18 cellular contexts compared by ENCODE assay signal in genomic region chr3:55658297-55659022, GRCh38.
DNase-seq lines count a peak whose midpoint lies in the region; ATAC-seq, FAIRE-seq and TF ChIP-seq lines count a peak whose summit lies in the region.
"Had no signal": no experiment of that assay in that cellular context is flagged by ENCODE, and none has a peak within 500 bp of the region (broad histone marks: within the 10 kb centered on the region; RNA-seq: fewer than 3 reads in every experiment).

No MANE protein-coding gene starts in this region.

- POLR2A ChIA-PET in WTC11 (lab: Charles Lee) (no interaction called here), RWPE1 (lab: Yijun Ruan, JAX; ENCODE audit: low non-redundant PET) (no interaction called here)
- POLR2A ChIA-PET in CD4-positive, alpha-beta memory T cell (lab: Charles Lee; ENCODE audit: partially characterized antibody): no interaction called here

- DNase-seq in GM12865 (ENCODE audit: low read depth) (peak; percentile 80), GM19239 (ENCODE audit: insufficient read length, low spot score) (no peak), WTC11 (ENCODE audit: low spot score) (no peak), cerebellum (ENCODE audit: low spot score) (no peak), RWPE1 (ENCODE audit: low spot score) (no peak)
- DNase-seq in CD4-positive, alpha-beta memory T cell: no peak
- DNase-seq: activated CD8-positive, alpha-beta T cell treated with anti-CD3 and anti-CD28 coated beads for 36 hours; GOT3; natural killer cell; NCI-H69; stimulated activated CD4-positive, alpha-beta T cell treated with anti-CD3 and anti-CD28 coated beads, Interleukin-2, amount 100 ng/mL, for 24 hours; upper lobe of left lung had no signal

- H3K27ac Mint-ChIP-seq in WTC11: peak overlapping the region; percentile 67
- peak overlapping the region in 1 of 7 donors; percentile 13 for H3K27ac Mint-ChIP-seq in CD4-positive, alpha-beta memory T cell
- H3K27ac Mint-ChIP-seq: activated CD8-positive, alpha-beta T cell treated with anti-CD3 and anti-CD28 coated beads for 36 hours; activated T-helper 17 cell treated with anti-CD3 and anti-CD28 coated beads, Interleukin-2, amount 50 U/mL, for 72 hours; dendritic cell treated with granulocyte-macrophage colony-stimulating factor and Interleukin-4, amounts not matched to agents 40 ng/mL and 50 ng/mL, for 4 days; natural killer cell had no signal

- peaks cover 43% of the 10 kb centered on the region for H3K4me1 Mint-ChIP-seq in WTC11
- H3K4me1 Mint-ChIP-seq in CD4-positive, alpha-beta memory T cell: no peaks in the 10 kb centered on the region
- H3K4me1 Mint-ChIP-seq: activated T-helper 17 cell treated with anti-CD3 and anti-CD28 coated beads, Interleukin-2, amount 50 U/mL, for 72 hours; natural killer cell had no signal

- H3K36me3 ChIP-seq in CD4-positive, alpha-beta memory T cell (ENCODE audit: insufficient read depth, low read length): no peaks in the 10 kb centered on the region
- H3K36me3 ChIP-seq: upper lobe of left lung had no signal

- no peak for TF ChIP-seq CTCF in GM12865 (IDR thresholded peaks at IDR 0.05; ENCODE audit: insufficient read depth, low read depth, low read length, missing control alignments)
- no peak for TF ChIP-seq CTCF in WTC11 (IDR thresholded peaks at IDR 0.05)
- no peak for TF ChIP-seq CTCF in RWPE1 (conservative IDR thresholded peaks at IDR 0.05; ENCODE audit: low read depth)

- FAIRE-seq in GM19239 (lab: Jason Lieb, UNC): peak; percentile 67
- FAIRE-seq: HTR-8/SVneo, TTC549 had no signal

- peaks cover 2% of the 10 kb centered on the region; the same call in 1 of the 2 replicates for H3K27me3 Mint-ChIP-seq in WTC11 (ENCODE audit: low read depth)
- H3K27me3 Mint-ChIP-seq in CD4-positive, alpha-beta memory T cell: peaks cover 0 to 3% of the 10 kb centered on the region in 2 donors
- H3K27me3 Mint-ChIP-seq: activated CD8-positive, alpha-beta T cell treated with anti-CD3 and anti-CD28 coated beads for 36 hours had no signal

- no peaks in the 10 kb centered on the region for H3K36me3 Mint-ChIP-seq in WTC11
- H3K36me3 Mint-ChIP-seq in CD4-positive, alpha-beta memory T cell: no peaks in the 10 kb centered on the region
- H3K36me3 Mint-ChIP-seq: natural killer cell had no signal

- H3K4me3 ChIP-seq in GM12865 (ENCODE audit: low read depth, low read length): no peak overlapping the region
- H3K4me3 ChIP-seq in CD4-positive, alpha-beta memory T cell (ENCODE audit: low read length in 2 of 2): no peak overlapping the region
- H3K4me3 ChIP-seq: upper lobe of left lung had no signal

- no peaks in the 10 kb centered on the region for H3K9me3 Mint-ChIP-seq in WTC11
- peaks cover 0 to 2% (median 0%) of the 10 kb centered on the region in 8 donors for H3K9me3 Mint-ChIP-seq in CD4-positive, alpha-beta memory T cell
- H3K9me3 Mint-ChIP-seq: activated CD8-positive, alpha-beta T cell treated with anti-CD3 and anti-CD28 coated beads for 36 hours; activated T-helper 17 cell treated with anti-CD3 and anti-CD28 coated beads, Interleukin-2, amount 50 U/mL, for 72 hours; dendritic cell treated with granulocyte-macrophage colony-stimulating factor and Interleukin-4, amounts not matched to agents 40 ng/mL and 50 ng/mL, for 4 days had no signal

- H3K9me3 ChIP-seq in CD4-positive, alpha-beta memory T cell (ENCODE audit: control insufficient read depth in 1 of 2, low read length in 2 of 2): no peaks in the 10 kb centered on the region
- H3K9me3 ChIP-seq: upper lobe of left lung had no signal

- intact Hi-C loops in CD4-positive, alpha-beta memory T cell (cut with micrococcal nuclease): no loop called here

- H3K27me3 ChIP-seq in CD4-positive, alpha-beta memory T cell (ENCODE audit: insufficient read depth, low read length): no peaks in the 10 kb centered on the region
- H3K27me3 ChIP-seq: upper lobe of left lung had no signal

- H3K4me1 ChIP-seq in CD4-positive, alpha-beta memory T cell (ENCODE audit: insufficient read depth, low read length): no peaks in the 10 kb centered on the region
- H3K4me1 ChIP-seq: upper lobe of left lung had no signal

- H3K4me3 Mint-ChIP-seq in WTC11: no peak overlapping the region
- no peak overlapping the region for H3K4me3 Mint-ChIP-seq in CD4-positive, alpha-beta memory T cell
- H3K4me3 Mint-ChIP-seq: activated CD8-positive, alpha-beta T cell treated with anti-CD3 and anti-CD28 coated beads for 36 hours; activated T-helper 17 cell treated with anti-CD3 and anti-CD28 coated beads, Interleukin-2, amount 50 U/mL, for 72 hours; dendritic cell treated with granulocyte-macrophage colony-stimulating factor and Interleukin-4, amounts not matched to agents 40 ng/mL and 50 ng/mL, for 4 days; natural killer cell had no signal

- CTCF ChIA-PET in WTC11 (lab: Charles Lee): no interaction called here
- CTCF ChIA-PET in CD4-positive, alpha-beta memory T cell (lab: Charles Lee; ENCODE audit: partially characterized antibody): no interaction called here
- CTCF ChIA-PET in RWPE1 (lab: Yijun Ruan, JAX): interaction anchor here (0.7 kb wide), 1 partner anchor 306 kb away, joined by 3 read pairs; no protein-coding TSS in a partner anchor

- ATAC-seq in HG03521 (IDR thresholded peaks at IDR 0.05; ENCODE audit: unreplicated experiment) (peak; percentile 31), WTC11 (no peak), GM18517 (IDR thresholded peaks at IDR 0.05; ENCODE audit: unreplicated experiment) (no peak)
- ATAC-seq: activated CD8-positive, alpha-beta T cell treated with anti-CD3 and anti-CD28 coated beads for 36 hours; activated T-helper 17 cell treated with anti-CD3 and anti-CD28 coated beads, Interleukin-2, amount 50 U/mL, for 72 hours; natural killer cell had no signal

- H3K27ac ChIP-seq in CD4-positive, alpha-beta memory T cell (ENCODE audit: low read depth, low read length): no peak overlapping the region
- no peak overlapping the region for H3K27ac ChIP-seq in RWPE1
- H3K27ac ChIP-seq: upper lobe of left lung had no signal

TF ChIP-seq in WTC11, 78 proteins besides CTCF, POLR2A, EP300 and RAD21:
- TF ChIP-seq FOXP4 (CRISPR knock-in tag; IDR thresholded peaks at IDR 0.05) (0 out of 2 replicates have a peak, but pooled peaks have one; percentile 16), ETV6 (CRISPR knock-in tag; IDR thresholded peaks at IDR 0.05) (no peak), MAX (CRISPR knock-in tag; IDR thresholded peaks at IDR 0.05) (peak; percentile 44; the same call in 1 of the 2 replicates)
- TF ChIP-seq, protein P1, sequence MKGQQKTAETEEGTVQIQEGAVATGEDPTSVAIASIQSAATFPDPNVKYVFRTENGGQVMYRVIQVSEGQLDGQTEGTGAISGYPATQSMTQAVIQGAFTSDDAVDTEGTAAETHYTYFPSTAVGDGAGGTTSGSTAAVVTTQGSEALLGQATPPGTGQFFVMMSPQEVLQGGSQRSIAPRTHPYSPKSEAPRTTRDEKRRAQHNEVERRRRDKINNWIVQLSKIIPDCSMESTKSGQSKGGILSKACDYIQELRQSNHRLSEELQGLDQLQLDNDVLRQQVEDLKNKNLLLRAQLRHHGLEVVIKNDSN (CRISPR knock-in tag; IDR thresholded peaks at IDR 0.05): peak; percentile 77
- TF ChIP-seq, protein P2, sequence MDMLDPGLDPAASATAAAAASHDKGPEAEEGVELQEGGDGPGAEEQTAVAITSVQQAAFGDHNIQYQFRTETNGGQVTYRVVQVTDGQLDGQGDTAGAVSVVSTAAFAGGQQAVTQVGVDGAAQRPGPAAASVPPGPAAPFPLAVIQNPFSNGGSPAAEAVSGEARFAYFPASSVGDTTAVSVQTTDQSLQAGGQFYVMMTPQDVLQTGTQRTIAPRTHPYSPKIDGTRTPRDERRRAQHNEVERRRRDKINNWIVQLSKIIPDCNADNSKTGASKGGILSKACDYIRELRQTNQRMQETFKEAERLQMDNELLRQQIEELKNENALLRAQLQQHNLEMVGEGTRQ (CRISPR knock-in tag; IDR thresholded peaks at IDR 0.05): peak; percentile 83
